14 cellular contexts compared by ENCODE assay signal in the genomic region with DNA sequence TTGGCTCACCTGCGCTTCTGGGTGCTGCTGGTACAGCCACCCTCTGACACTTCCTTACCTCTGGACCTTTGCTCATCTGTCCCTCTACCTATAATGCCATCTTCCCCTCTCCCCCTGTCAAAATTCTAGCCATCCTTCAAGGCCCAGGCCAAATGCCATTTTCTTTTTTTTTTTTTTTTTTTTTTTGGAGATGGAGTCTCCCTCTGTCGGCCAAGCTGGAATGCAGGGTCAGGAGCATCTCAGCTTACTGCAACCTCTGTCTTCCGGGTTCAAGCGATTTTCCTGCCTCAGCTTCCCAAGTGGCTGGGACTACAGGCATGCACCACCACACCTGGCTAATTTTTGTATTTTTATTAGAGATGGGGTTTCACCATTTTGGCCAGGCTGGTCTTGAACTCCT. TPM values are rescaled to one million over a fixed set of nuclear protein-coding genes. Genes with fewer than 3 reads are reported as not detected.
"Had no signal": no experiment of that assay in that cellular context is flagged by ENCODE, and none has a peak within 500 bp of the region (broad histone marks: within the 10 kb centered on the region; RNA-seq: fewer than 3 reads in every experiment).

No MANE protein-coding gene starts in this region.

RNA-seq across cellular contexts. Expression of gene TMEM213, which starts 0.7 kb away (rescaled TPM):
- total RNA-seq: heart left ventricle, kidney epithelial cell, left ventricle myocardium inferior, mesothelial cell of epicardium, mononuclear cell, natural killer cell, omental fat pad, ovary, sigmoid colon, stomach, thyroid gland, transverse colon had no signal
- polyA plus RNA-seq: heart left ventricle, ovary had no signal

RNA-seq across cellular contexts. Expression of gene ATP6V0A4, which starts 0.9 kb away (rescaled TPM):
- total RNA-seq: heart left ventricle, left ventricle myocardium inferior, mononuclear cell, natural killer cell, omental fat pad, ovary, sigmoid colon, stomach, thyroid gland, transverse colon had no signal
- polyA plus RNA-seq: heart left ventricle, immature natural killer cell, sigmoid colon, small intestine had no signal
